In the genomic region with DNA sequence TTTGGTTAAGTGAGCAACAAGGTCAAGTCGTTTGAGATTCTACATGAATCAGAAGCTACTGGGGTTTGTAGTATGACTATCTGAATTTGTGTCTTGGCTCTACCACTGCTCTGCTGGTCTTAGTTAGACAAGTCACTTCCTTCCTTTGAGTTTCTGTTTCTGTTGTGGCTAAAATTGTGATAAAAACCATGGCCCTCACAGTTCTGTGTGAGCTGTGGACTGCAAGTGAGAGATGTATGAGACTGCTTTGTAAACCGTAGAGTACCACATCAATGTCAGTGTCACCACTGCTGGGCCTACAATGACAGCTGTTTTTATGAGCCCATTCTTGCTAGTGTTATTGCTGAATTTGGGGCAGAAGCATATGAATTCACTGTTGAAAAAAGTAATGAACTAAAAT, we compare ENCODE assay signal across 7 cellular contexts. TPM values are rescaled to one million over a fixed set of nuclear protein-coding genes. Genes with fewer than 3 reads are reported as not detected.
DNase-seq lines count a peak whose midpoint lies in the region; ATAC-seq and TF ChIP-seq lines count a peak whose summit lies in the region.

No MANE protein-coding gene starts in this region.

- no peak overlapping the region for H2AK5ac ChIP-seq in mesenchymal stem cell (ENCODE audit: low read length, severe bottlenecking)

- peak; percentile 97 for ATAC-seq in GM19023 (IDR thresholded peaks at IDR 0.05; ENCODE audit: unreplicated experiment)
- peak; percentile 96 for ATAC-seq in GM21737 (IDR thresholded peaks at IDR 0.05; ENCODE audit: unreplicated experiment)
- peak; percentile 98 for ATAC-seq in HG03469 (IDR thresholded peaks at IDR 0.05; ENCODE audit: unreplicated experiment)
- ATAC-seq in upper lobe of right lung, result no peak

- WGBS in mesenchymal stem cell, result 67% methylated on average over 2 of the region's 2 CpGs

- H4K8ac ChIP-seq in mesenchymal stem cell (ENCODE audit: low read length), result no peak overlapping the region

- no peak overlapping the region for H2BK15ac ChIP-seq in mesenchymal stem cell (ENCODE audit: low read depth, poor library complexity, severe bottlenecking)

- intact Hi-C loops in upper lobe of right lung (cut with DNase I), result no loop called here

- no peak overlapping the region for H2BK5ac ChIP-seq in mesenchymal stem cell (ENCODE audit: low read depth, low read length, poor library complexity, severe bottlenecking)

- H3K4me1 ChIP-seq in mesenchymal stem cell (ENCODE audit: control insufficient read depth, insufficient read depth, low read depth, low read length), result no peaks in the 10 kb centered on the region
- peaks cover 18% of the 10 kb centered on the region for H3K4me1 ChIP-seq in upper lobe of right lung

- H3K27ac Mint-ChIP-seq in type B pancreatic cell, result no peak overlapping the region
- no peak overlapping the region for H3K27ac Mint-ChIP-seq in glutamatergic neuron (ENCODE audit: unreplicated experiment)

- no peaks in the 10 kb centered on the region for H3K9me3 Mint-ChIP-seq in type B pancreatic cell
- no peaks in the 10 kb centered on the region for H3K9me3 Mint-ChIP-seq in glutamatergic neuron (ENCODE audit: unreplicated experiment)

- peak; percentile 37 for DNase-seq in mesenchymal stem cell
- no peak for DNase-seq in type B pancreatic cell (ENCODE audit: extremely low spot score, unreplicated experiment)
- no peak for DNase-seq in glutamatergic neuron
- DNase-seq in upper lobe of right lung, result no peak

- no peak overlapping the region for H2BK120ac ChIP-seq in mesenchymal stem cell (ENCODE audit: low read depth, low read length)

- H3K14ac ChIP-seq in mesenchymal stem cell (ENCODE audit: low read length in 2 of 2), result no peak overlapping the region

- no peaks in the 10 kb centered on the region for H3K9me3 ChIP-seq in mesenchymal stem cell (ENCODE audit: control insufficient read depth, low read length)
- H3K9me3 ChIP-seq in upper lobe of right lung, result no peaks in the 10 kb centered on the region

- H3K4me3 ChIP-seq in mesenchymal stem cell (ENCODE audit: insufficient read depth in 1 of 2, low read depth in 1 of 2, low read length in 2 of 2) (no peak overlapping the region), upper lobe of right lung (no peak overlapping the region)

- H3K27me3 ChIP-seq in mesenchymal stem cell (ENCODE audit: control insufficient read depth in 1 of 2, insufficient read depth in 1 of 2, low read length in 2 of 2) (no peaks in the 10 kb centered on the region), upper lobe of right lung (no peaks in the 10 kb centered on the region)

- no peaks in the 10 kb centered on the region for H3K36me3 ChIP-seq in mesenchymal stem cell (ENCODE audit: control insufficient read depth in 1 of 2, insufficient read depth in 2 of 2, low read depth in 1 of 2, low read length in 2 of 2)
- H3K36me3 ChIP-seq in upper lobe of right lung, result no peaks in the 10 kb centered on the region

- TF ChIP-seq CTCF in type B pancreatic cell (conservative IDR thresholded peaks at IDR 0.05) (no peak), glutamatergic neuron (IDR thresholded peaks at IDR 0.05; ENCODE audit: partially characterized antibody, unreplicated experiment) (no peak), upper lobe of right lung (IDR thresholded peaks at IDR 0.05) (no peak)

- H3K4me1 Mint-ChIP-seq in type B pancreatic cell (ENCODE audit: unreplicated experiment) (peaks cover 31% of the 10 kb centered on the region), glutamatergic neuron (ENCODE audit: low read depth, unreplicated experiment) (peaks cover 18% of the 10 kb centered on the region)

- no peaks in the 10 kb centered on the region for H3K79me1 ChIP-seq in mesenchymal stem cell (replicated peaks; ENCODE audit: low read length, poor library complexity, severe bottlenecking)

- no peak overlapping the region for H3K23ac ChIP-seq in mesenchymal stem cell (ENCODE audit: low read length in 2 of 2)

- H3K27me3 Mint-ChIP-seq in type B pancreatic cell (no peaks in the 10 kb centered on the region), glutamatergic neuron (ENCODE audit: unreplicated experiment) (no peaks in the 10 kb centered on the region)

- H2BK12ac ChIP-seq in mesenchymal stem cell (ENCODE audit: low read length in 2 of 2), result no peak overlapping the region

- no peak overlapping the region for H2AFZ ChIP-seq in mesenchymal stem cell (ENCODE audit: low read depth, low read length)

- peaks cover 21% of the 10 kb centered on the region for H3K36me3 Mint-ChIP-seq in type B pancreatic cell
- no peaks in the 10 kb centered on the region for H3K36me3 Mint-ChIP-seq in glutamatergic neuron (ENCODE audit: unreplicated experiment)

- no peak overlapping the region for H3K4ac ChIP-seq in mesenchymal stem cell (ENCODE audit: low read depth in 1 of 2, low read length in 2 of 2)

- H3K27ac ChIP-seq in mesenchymal stem cell (ENCODE audit: low read length, poor library complexity, severe bottlenecking), result no peak overlapping the region
- no peak overlapping the region for H3K27ac ChIP-seq in upper lobe of right lung

- H3K18ac ChIP-seq in mesenchymal stem cell (ENCODE audit: low read depth in 1 of 2, low read length in 2 of 2), result no peak overlapping the region

- no peak overlapping the region for H3K4me3 Mint-ChIP-seq in type B pancreatic cell
- H3K4me3 Mint-ChIP-seq in glutamatergic neuron (ENCODE audit: unreplicated experiment), result no peak overlapping the region

- H4K91ac ChIP-seq in mesenchymal stem cell (ENCODE audit: low read length), result no peak overlapping the region

- H3K4me2 ChIP-seq in mesenchymal stem cell (ENCODE audit: low read length, poor library complexity, severe bottlenecking), result no peak overlapping the region

- no peak overlapping the region for H3K9ac ChIP-seq in mesenchymal stem cell (ENCODE audit: low read length)

RNA-seq across cellular contexts. Expression of a gene that starts 32.7 kb away (rescaled TPM):
- polyA plus RNA-seq in mesenchymal stem cell (2013, experiment 1 of 2), result 1.1 TPM
- 1.2 TPM for polyA plus RNA-seq in mesenchymal stem cell (2013, experiment 2 of 2)
- 13.3 and 28.2 TPM in 2 replicates for total RNA-seq in type B pancreatic cell (ENCODE audit: low replicate concordance)
- total RNA-seq in glutamatergic neuron (ENCODE audit: unreplicated experiment), result 1.2 TPM
- 5.8 TPM for total RNA-seq in upper lobe of right lung
